Comparison of ENCODE assay signal across 18 cellular contexts in the genomic region with DNA sequence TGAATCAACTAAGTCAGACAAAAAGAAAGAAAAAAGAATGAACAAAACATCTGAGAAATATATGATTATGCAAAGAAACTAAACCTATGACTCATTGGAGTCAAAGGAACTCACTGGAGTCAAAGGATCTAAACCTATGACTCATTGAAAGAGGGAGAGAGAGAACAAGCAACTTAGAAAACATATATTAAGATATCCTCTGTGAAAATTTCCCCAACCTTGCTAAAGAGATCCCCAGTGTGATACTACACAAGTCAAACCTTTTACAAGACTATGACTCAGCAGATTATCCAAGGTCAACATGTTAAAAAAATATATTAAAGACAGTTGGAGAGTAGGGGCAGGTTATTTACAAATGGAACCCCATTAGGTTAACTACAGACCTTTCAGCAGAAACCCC.
DNase-seq lines count a peak whose midpoint lies in the region; ATAC-seq and TF ChIP-seq lines count a peak whose summit lies in the region.
"Had no signal": no experiment of that assay in that cellular context is flagged by ENCODE, and none has a peak within 500 bp of the region (broad histone marks: within the 10 kb centered on the region; RNA-seq: fewer than 3 reads in every experiment).

No MANE protein-coding gene starts in this region.

- no peak overlapping the region for H3K4me3 ChIP-seq in coronary artery
- H3K4me3 ChIP-seq: lower lobe of right lung had no signal

- ATAC-seq in GM21447 (IDR thresholded peaks at IDR 0.05; ENCODE audit: unreplicated experiment) = no peak
- ATAC-seq: CD8-positive, alpha-beta T cell; lower lobe of right lung had no signal

- TF ChIP-seq CTCF in RWPE1 (conservative IDR thresholded peaks at IDR 0.05; ENCODE audit: low read depth) (no peak), coronary artery (IDR thresholded peaks at IDR 0.05) (no peak)

- CTCF ChIA-PET in RWPE1 (lab: Yijun Ruan, JAX) = interaction anchor here (0.6 kb wide), 1 partner anchor 1082 kb away, joined by 7 read pairs; no protein-coding TSS in a partner anchor

- H3K27ac ChIP-seq in RWPE1 (no peak overlapping the region), coronary artery (no peak overlapping the region)
- H3K27ac ChIP-seq: lower lobe of right lung had no signal

- DNase-seq in NOMO-1 treated with DMSO at 0.1 percent for 48 hours (lab: John Stamatoyannopoulos, UW; ENCODE audit: unreplicated experiment) = peak; percentile 6
- DNase-seq in NOMO-1 (lab: John Stamatoyannopoulos, UW; ENCODE audit: unreplicated experiment in 2 of 2) = no peak
- DNase-seq in HT1080 (ENCODE audit: low read depth) = peak; percentile 92
- peak; percentile 42 for DNase-seq in RWPE1 (ENCODE audit: low spot score)
- peak; percentile 17 for DNase-seq in glomerular visceral epithelial cell (ENCODE audit: extremely low spot score)
- DNase-seq in HuH-7 (ENCODE audit: low spot score) = no peak
- no peak for DNase-seq in coronary artery (ENCODE audit: low spot score)
- DNase-seq: 8988T; activated CD4-positive, alpha-beta T cell treated with anti-CD3 and anti-CD28 coated beads, Interleukin-2, amount 10 ng/mL, durations not matched to agents 7 days and 5 days; aorta; CD8-positive, alpha-beta T cell; lower lobe of right lung; NCI-H1092; NCI-H2171; retina; stimulated activated CD4-positive, alpha-beta T cell treated with anti-CD3 and anti-CD28 coated beads, Interleukin-4, amount 100 ng/mL, for 24 hours; T-helper 1 cell had no signal

- POLR2A ChIA-PET in RWPE1 (lab: Yijun Ruan, JAX; ENCODE audit: low non-redundant PET) = no interaction called here

Comparison
In these comparisons a context has a peak if more than half of its experiments do, and no peak if none do; other contexts are left out.
1. DNase-seq: peak in NOMO-1 treated with DMSO at 0.1 percent for 48 hours (single experiment), HT1080 (single experiment), RWPE1 (single experiment) and glomerular visceral epithelial cell (single experiment); none in NOMO-1 (0 of 2), HuH-7 (single experiment) and coronary artery (single experiment).